In the genomic region with DNA sequence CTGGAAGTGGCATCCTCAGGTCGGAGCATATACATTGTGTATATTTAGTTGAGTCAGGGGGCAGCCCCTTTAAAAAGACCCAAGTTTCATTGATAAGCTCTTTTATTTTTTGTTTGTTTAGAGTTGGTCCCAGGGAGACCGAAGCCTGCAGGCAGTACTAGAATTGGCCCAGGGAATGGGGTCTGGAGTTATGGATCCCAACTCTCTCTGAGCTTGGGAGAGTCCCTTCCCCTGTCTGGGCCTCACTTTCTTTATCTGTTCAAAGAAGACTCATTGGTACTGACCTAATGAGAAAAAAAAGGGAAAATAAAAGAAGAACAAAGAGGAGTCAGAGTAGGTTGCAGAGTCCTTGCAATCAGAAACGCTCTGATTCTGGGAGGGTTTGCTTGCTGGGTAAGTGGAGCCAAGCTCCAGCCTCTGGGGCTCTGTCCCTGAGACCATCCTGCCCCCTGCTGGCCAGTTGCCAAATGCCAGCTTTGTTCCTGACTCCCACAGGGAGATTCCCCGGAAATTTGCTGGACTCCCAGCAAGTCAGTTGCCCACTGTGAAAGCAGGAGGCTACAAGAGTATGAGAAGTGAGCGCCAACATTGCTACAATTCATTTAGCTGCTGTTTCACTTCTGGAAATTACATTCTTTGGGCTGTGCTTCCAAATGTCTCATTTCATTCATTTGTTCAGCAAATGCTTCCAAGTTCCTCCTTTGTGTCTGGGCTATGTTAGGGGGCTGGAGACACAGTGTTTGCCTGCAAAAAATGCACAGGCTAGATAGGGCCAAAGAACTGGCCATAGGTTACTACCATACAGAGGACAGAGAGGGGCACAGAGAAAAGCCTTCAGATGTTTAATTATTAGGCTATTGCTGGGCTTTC, we compare ENCODE assay signal across 8 cellular contexts.
DNase-seq lines count a peak whose midpoint lies in the region; ATAC-seq, FAIRE-seq and TF ChIP-seq lines count a peak whose summit lies in the region.

No MANE protein-coding gene starts in this region.

- POLR2A ChIA-PET in CD8-positive, alpha-beta T cell (lab: Charles Lee) = no interaction called here
- POLR2A ChIA-PET in HepG2 (lab: Yijun Ruan, JAX) = no interaction called here

- no peaks in the 10 kb centered on the region for H3K9me3 ChIP-seq in CD8-positive, alpha-beta T cell (ENCODE audit: low read length)
- H3K9me3 ChIP-seq in GM23248 (ENCODE audit: low read depth) = no peaks in the 10 kb centered on the region
- H3K9me3 ChIP-seq in HepG2 (ENCODE audit: low read length) = no peaks in the 10 kb centered on the region

- TF ChIP-seq POLR2A in HepG2 (IDR thresholded peaks at IDR 0.05; ENCODE audit: insufficient read depth in 1 of 2, low read depth in 2 of 2, low read length in 2 of 2) = no peak

- TF ChIP-seq EP300 in HepG2 (IDR thresholded peaks at IDR 0.05; ENCODE audit: low read depth in 2 of 2, low read length in 2 of 2) (no peak), HepG2 (CRISPR knock-in tag; IDR thresholded peaks at IDR 0.05; ENCODE audit: borderline replicate concordance) (no peak)

- peak; percentile 38 for ATAC-seq in CD8-positive, alpha-beta T cell
- peak; percentile 95 for ATAC-seq in HepG2
- ATAC-seq in GM19455 (IDR thresholded peaks at IDR 0.05; ENCODE audit: unreplicated experiment) = no peak

- no peaks in the 10 kb centered on the region for H3K4me1 ChIP-seq in CD8-positive, alpha-beta T cell (ENCODE audit: insufficient read depth, low read length)
- H3K4me1 ChIP-seq in GM23248 (ENCODE audit: insufficient read depth) (no peaks in the 10 kb centered on the region), HepG2 (ENCODE audit: insufficient read depth, low read length) (no peaks in the 10 kb centered on the region; the same call in 1 of the 2 replicates)

- H3K27ac Mint-ChIP-seq in CD8-positive, alpha-beta T cell = no peak overlapping the region

- H3K9me3 Mint-ChIP-seq in CD8-positive, alpha-beta T cell = no peaks in the 10 kb centered on the region

- H3K36me3 ChIP-seq in CD8-positive, alpha-beta T cell (ENCODE audit: insufficient read depth, low read length) = no peaks in the 10 kb centered on the region
- H3K36me3 ChIP-seq in GM23248 (ENCODE audit: low read depth) (no peaks in the 10 kb centered on the region), HepG2 (replicated peaks in 1 of 2; ENCODE audit: control insufficient read depth in 1 of 2, insufficient read depth in 2 of 2, low read length in 2 of 2) (no peaks in the 10 kb centered on the region)

- H3K4me1 Mint-ChIP-seq in CD8-positive, alpha-beta T cell (ENCODE audit: low read depth) = no peaks in the 10 kb centered on the region

- H3K36me3 Mint-ChIP-seq in CD8-positive, alpha-beta T cell = no peaks in the 10 kb centered on the region

- H3K27me3 Mint-ChIP-seq in CD8-positive, alpha-beta T cell (ENCODE audit: low read depth) = no peaks in the 10 kb centered on the region

- H3K4me2 ChIP-seq in GM23248 (ENCODE audit: unreplicated experiment) (no peak overlapping the region), HepG2 (ENCODE audit: low read depth, low read length) (no peak overlapping the region)

- peak; percentile 89 for TF ChIP-seq CTCF in CD8-positive, alpha-beta T cell (IDR thresholded peaks at IDR 0.05)
- TF ChIP-seq CTCF in WI38 (IDR thresholded peaks at IDR 0.05; ENCODE audit: low read depth, low read length) (peak; percentile 69), cardiac fibroblast (IDR thresholded peaks at IDR 0.05; ENCODE audit: low read depth, low read length) (peak; percentile 83), HepG2 (CRISPR knock-in tag; IDR thresholded peaks at IDR 0.05) (peak; percentile 89)

- no peaks in the 10 kb centered on the region for H3K27me3 ChIP-seq in CD8-positive, alpha-beta T cell (ENCODE audit: insufficient read depth, low read length)
- H3K27me3 ChIP-seq in GM23248 (replicated peaks; ENCODE audit: insufficient read depth) = peaks cover 11% of the 10 kb centered on the region; the same call in 1 of the 2 replicates
- peaks cover 0 to 15% of the 10 kb centered on the region in 2 experiments; a peak in 3 of 5 replicates for H3K27me3 ChIP-seq in HepG2 (ENCODE audit: control insufficient read depth in 1 of 2, insufficient read depth in 2 of 2, low read length in 2 of 2)

- H3K4me3 Mint-ChIP-seq in CD8-positive, alpha-beta T cell = no peak overlapping the region

- DNase-seq in CD8-positive, alpha-beta T cell = peak; percentile 9 to 72 (median 49)
- DNase-seq in GM23248 (peak; percentile 70), NCI-H2029 (lab: John Stamatoyannopoulos, UW) (peak; percentile 74), cardiac fibroblast (ENCODE audit: low read depth in 2 of 2) (peak; percentile 81 to 83), HepG2 (ENCODE audit: low spot score) (peak; percentile 54)
- DNase-seq in stimulated activated CD8-positive, alpha-beta memory T cell treated with anti-CD3 and anti-CD28 coated beads, Interleukin-12 subunit alpha, Interleukin-12 subunit beta, amount 100 ng/mL, for 1 hour (ENCODE audit: low read depth) = peak; percentile 44

- FAIRE-seq in HepG2 (lab: Jason Lieb, UNC) = peak; percentile 79

- CTCF ChIA-PET in CD8-positive, alpha-beta T cell (lab: Charles Lee) = interaction anchor here (0.6 to 2.4 kb wide), 25 partner anchors 8 to 538 kb away, joined by 3 to 30 read pairs (median 3); a partner anchor contains a TSS
- CTCF ChIA-PET in HepG2 (lab: Yijun Ruan, JAX; ENCODE audit: low intra/inter-chr PET ratio, low total read pairs) = interaction anchor here (1.4 to 2.0 kb wide), 2 partner anchors 96 to 131 kb away, joined by 7 to 15 read pairs; no protein-coding TSS in a partner anchor

- in situ Hi-C loops in GM23248 (cut with MboI) = no loop called here
- in situ Hi-C loops in HepG2 (cut with HindIII; ENCODE audit: extremely low pct_ligation_motif_present, low pct_unique_long_range_greater_than_20kb) = loop anchor here (5.0 kb wide), 1 partner anchor 97 kb away; no protein-coding TSS in a partner anchor

- H3K79me2 ChIP-seq in GM23248 (ENCODE audit: insufficient read depth) (no peaks in the 10 kb centered on the region), HepG2 (ENCODE audit: insufficient read depth, low read length) (no peaks in the 10 kb centered on the region)

- no peaks in the 10 kb centered on the region for H3K9me2 ChIP-seq in GM23248 (ENCODE audit: insufficient read depth)

- no peaks in the 10 kb centered on the region for H3F3A ChIP-seq in GM23248 (ENCODE audit: insufficient read depth)

- no peak overlapping the region for H3K4me3 ChIP-seq in CD8-positive, alpha-beta T cell (ENCODE audit: low read depth, low read length)
- H3K4me3 ChIP-seq in GM23248 (no peak overlapping the region), WI38 (ENCODE audit: low read depth, low read length) (no peak overlapping the region), cardiac fibroblast (replicated peaks in 1 of 2; ENCODE audit: low read depth in 2 of 2, low read length in 2 of 2) (no peak overlapping the region), HepG2 (replicated peaks in 1 of 3; ENCODE audit: insufficient read depth in 1 of 3, low read depth in 2 of 3, low read length in 3 of 3) (no peak overlapping the region)

- H3K27ac ChIP-seq in CD8-positive, alpha-beta T cell (ENCODE audit: low read depth, low read length) = no peak overlapping the region
- H3K27ac ChIP-seq in GM23248 = no peak overlapping the region
- H3K27ac ChIP-seq in HepG2 (ENCODE audit: extremely low read length, insufficient read depth, low read length) = no peak overlapping the region

- no peak overlapping the region for H3K9ac ChIP-seq in GM23248
- H3K9ac ChIP-seq in HepG2 (ENCODE audit: insufficient read depth, low read depth, low read length) = no peak overlapping the region

- intact Hi-C loops in CD8-positive, alpha-beta T cell (cut with DNase I, micrococcal nuclease) = loop anchor here (1.0 to 10.0 kb wide), 4 partner anchors 94 to 480 kb away; no protein-coding TSS in a partner anchor
- intact Hi-C loops in HepG2 (cut with micrococcal nuclease; ENCODE audit: unreplicated experiment) = loop anchor here (1.0 to 5.0 kb wide), 2 partner anchors 96 to 322 kb away; no protein-coding TSS in a partner anchor

- no TSS peak for BruUV-seq in HepG2 (replicated peaks; lab: Mats Ljungman, UMichigan)

- WGBS in GM23248 (ENCODE audit: low coverage in 1 of 2, low lambda C conversion rate in 2 of 2, missing lambda C conversion rate in 2 of 2), 2 experiments = 36 to 42% methylated on average over 5 of the region's 5 CpGs
- 31% methylated on average over 4 of the region's 5 CpGs for WGBS in HepG2 (ENCODE audit: low lambda C conversion rate)

- H2AFZ ChIP-seq in GM23248 = no peak overlapping the region
- no peak overlapping the region for H2AFZ ChIP-seq in HepG2 (ENCODE audit: low read length)

- TF ChIP-seq RAD21 in HepG2 (CRISPR knock-in tag; IDR thresholded peaks at IDR 0.05) = peak; percentile 78

- H4K20me1 ChIP-seq in GM23248 (ENCODE audit: insufficient read depth) (no peaks in the 10 kb centered on the region), HepG2 (ENCODE audit: insufficient read depth, low read length) (no peaks in the 10 kb centered on the region)

TF ChIP-seq in HepG2, 621 proteins besides CTCF, POLR2A, EP300 and RAD21 (continues in another document):
- TF ChIP-seq GATAD2A (CRISPR knock-in tag; IDR thresholded peaks at IDR 0.05) (0 out of 2 replicates have a peak, but pooled peaks have one; percentile 14), ZNF496 (CRISPR knock-in tag; IDR thresholded peaks at IDR 0.05; ENCODE audit: insufficient replicate concordance) (no peak), ZNF720 (CRISPR knock-in tag; IDR thresholded peaks at IDR 0.05) (no peak), ZNF558 (CRISPR knock-in tag; IDR thresholded peaks at IDR 0.05; ENCODE audit: borderline replicate concordance) (no peak), NR2F6 (IDR thresholded peaks at IDR 0.05) (no peak), NR2F6 (CRISPR knock-in tag; IDR thresholded peaks at IDR 0.05) (no peak), MEIS1 (CRISPR knock-in tag; IDR thresholded peaks at IDR 0.05; ENCODE audit: borderline replicate concordance) (no peak), JUND (CRISPR knock-in tag; IDR thresholded peaks at IDR 0.05) (no peak), BRCA1 (CRISPR knock-in tag; IDR thresholded peaks at IDR 0.05) (no peak), RXRA (CRISPR knock-in tag; IDR thresholded peaks at IDR 0.05) (no peak), ZNF331 (CRISPR knock-in tag; IDR thresholded peaks at IDR 0.05) (no peak)
- TF ChIP-seq, protein P1, sequence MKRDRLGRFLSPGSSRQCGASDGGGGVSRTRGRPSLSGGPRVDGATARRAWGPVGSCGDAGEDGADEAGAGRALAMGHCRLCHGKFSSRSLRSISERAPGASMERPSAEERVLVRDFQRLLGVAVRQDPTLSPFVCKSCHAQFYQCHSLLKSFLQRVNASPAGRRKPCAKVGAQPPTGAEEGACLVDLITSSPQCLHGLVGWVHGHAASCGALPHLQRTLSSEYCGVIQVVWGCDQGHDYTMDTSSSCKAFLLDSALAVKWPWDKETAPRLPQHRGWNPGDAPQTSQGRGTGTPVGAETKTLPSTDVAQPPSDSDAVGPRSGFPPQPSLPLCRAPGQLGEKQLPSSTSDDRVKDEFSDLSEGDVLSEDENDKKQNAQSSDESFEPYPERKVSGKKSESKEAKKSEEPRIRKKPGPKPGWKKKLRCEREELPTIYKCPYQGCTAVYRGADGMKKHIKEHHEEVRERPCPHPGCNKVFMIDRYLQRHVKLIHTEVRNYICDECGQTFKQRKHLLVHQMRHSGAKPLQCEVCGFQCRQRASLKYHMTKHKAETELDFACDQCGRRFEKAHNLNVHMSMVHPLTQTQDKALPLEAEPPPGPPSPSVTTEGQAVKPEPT (CRISPR knock-in tag; IDR thresholded peaks at IDR 0.05; ENCODE audit: low read depth) = no peak
